8 cellular contexts compared by ENCODE assay signal in genomic region chr2:113551637-113552317, GRCh38. TPM values are rescaled to one million over a fixed set of nuclear protein-coding genes. Genes with fewer than 3 reads are reported as not detected.
DNase-seq lines count a peak whose midpoint lies in the region; ATAC-seq and TF ChIP-seq lines count a peak whose summit lies in the region.
"Not testable (repeated sequence)": the region's sequence is repeated elsewhere in the genome, so short reads cannot be mapped to it uniquely, and the experiment has no call there.

No MANE protein-coding gene starts in this region.

- H3K9ac ChIP-seq in OCI-LY3 (ENCODE audit: low read length), result not testable (repeated sequence)

- CTCF ChIA-PET in activated CD8-positive, alpha-beta T cell treated with anti-CD3 and anti-CD28 coated beads for 36 hours (lab: Charles Lee), result not testable (repeated sequence)

- not testable (repeated sequence) for H4K20me1 ChIP-seq in OCI-LY3 (ENCODE audit: insufficient read depth, low read length)

- not testable (repeated sequence) for H3K79me2 ChIP-seq in OCI-LY3 (ENCODE audit: low read length)

- 5 to 6% methylated on average over 10 to 11 of the region's 11 CpGs for WGBS in lung, 2 donors

- not testable (repeated sequence) for TF ChIP-seq CTCF in OCI-LY3 (IDR thresholded peaks at IDR 0.05; ENCODE audit: low read depth, low read length); activated CD8-positive, alpha-beta T cell treated with anti-CD3 and anti-CD28 coated beads for 36 hours (IDR thresholded peaks at IDR 0.05); lung (IDR thresholded peaks at IDR 0.05; ENCODE audit: control extremely low read depth, extremely low read depth)

- H3K4me1 ChIP-seq in OCI-LY3 (ENCODE audit: low read length); lung (ENCODE audit: control insufficient read depth in 2 of 2, insufficient read depth in 2 of 2, low read length in 2 of 2): not testable (repeated sequence)

- not testable (repeated sequence) for H3K4me1 Mint-ChIP-seq in activated CD8-positive, alpha-beta T cell treated with anti-CD3 and anti-CD28 coated beads for 36 hours (ENCODE audit: low read depth); activated naive CD8-positive, alpha-beta T cell treated with anti-CD3 and anti-CD28 coated beads, Interleukin-2, amount 50 U/mL, for 24 hours

- H3K4me2 ChIP-seq in OCI-LY3 (ENCODE audit: low read length), result peak overlapping the region; percentile 17; the same call in 1 of the 2 replicates

- not testable (repeated sequence) for H3K27me3 Mint-ChIP-seq in activated CD8-positive, alpha-beta T cell treated with anti-CD3 and anti-CD28 coated beads for 36 hours; activated naive CD8-positive, alpha-beta T cell treated with anti-CD3 and anti-CD28 coated beads, Interleukin-2, amount 50 U/mL, for 24 hours

- H3K36me3 ChIP-seq in OCI-LY3 (replicated peaks; ENCODE audit: low read depth, low read length); lung (ENCODE audit: control insufficient read depth in 2 of 2, insufficient read depth in 2 of 2, low read length in 2 of 2): not testable (repeated sequence)

- DNase-seq in activated CD8-positive, alpha-beta T cell treated with anti-CD3 and anti-CD28 coated beads for 36 hours, result peak; percentile 79
- DNase-seq in activated naive CD8-positive, alpha-beta T cell treated with anti-CD3 and anti-CD28 coated beads, Interleukin-2, amount 50 U/mL, for 24 hours, result peak; percentile 41
- DNase-seq in lung (ENCODE audit: low spot score), result not testable (repeated sequence)
- DNase-seq in stimulated activated CD8-positive, alpha-beta memory T cell treated with anti-CD3 and anti-CD28 coated beads, Interleukin-4, amount 100 ng/mL, for 4 hours (ENCODE audit: low read depth in 2 of 2, low spot score in 1 of 2), result peak; percentile 13 to 35

- H3K27ac ChIP-seq in OCI-LY3 (ENCODE audit: low read length); lung (ENCODE audit: low read depth in 1 of 2, low read length in 1 of 2): not testable (repeated sequence)

- H2AFZ ChIP-seq in OCI-LY3 (ENCODE audit: low read depth, low read length), result not testable (repeated sequence)

- peak overlapping the region; percentile 64 for H3K4me3 Mint-ChIP-seq in activated CD8-positive, alpha-beta T cell treated with anti-CD3 and anti-CD28 coated beads for 36 hours
- H3K4me3 Mint-ChIP-seq in activated naive CD8-positive, alpha-beta T cell treated with anti-CD3 and anti-CD28 coated beads, Interleukin-2, amount 50 U/mL, for 24 hours, result peak overlapping the region; percentile 70

- not testable (repeated sequence) for H3K9me3 ChIP-seq in OCI-LY3 (ENCODE audit: insufficient read depth, low read length); lung (ENCODE audit: control insufficient read depth in 2 of 2, insufficient read depth in 1 of 2, low read length in 1 of 2)

- H3K9me3 Mint-ChIP-seq in activated CD8-positive, alpha-beta T cell treated with anti-CD3 and anti-CD28 coated beads for 36 hours; activated naive CD8-positive, alpha-beta T cell treated with anti-CD3 and anti-CD28 coated beads, Interleukin-2, amount 50 U/mL, for 24 hours: not testable (repeated sequence)

- H3K27me3 ChIP-seq in OCI-LY3 (ENCODE audit: low read depth, low read length); lung (ENCODE audit: control insufficient read depth, insufficient read depth): not testable (repeated sequence)

- peak overlapping the region; percentile 81 for H3K27ac Mint-ChIP-seq in activated CD8-positive, alpha-beta T cell treated with anti-CD3 and anti-CD28 coated beads for 36 hours
- peak overlapping the region; percentile 53 for H3K27ac Mint-ChIP-seq in activated naive CD8-positive, alpha-beta T cell treated with anti-CD3 and anti-CD28 coated beads, Interleukin-2, amount 50 U/mL, for 24 hours

- POLR2A ChIA-PET in activated CD8-positive, alpha-beta T cell treated with anti-CD3 and anti-CD28 coated beads for 36 hours (lab: Charles Lee), result not testable (repeated sequence)

- intact Hi-C loops in activated CD8-positive, alpha-beta T cell treated with anti-CD3 and anti-CD28 coated beads for 36 hours (cut with micrococcal nuclease), result not testable (repeated sequence)

- H3K4me3 ChIP-seq in OCI-LY3 (ENCODE audit: low read length), result peak overlapping the region; percentile 37; the same call in 1 of the 2 replicates
- not testable (repeated sequence) for H3K4me3 ChIP-seq in lung

- peak; percentile 52 for ATAC-seq in GM18499 (IDR thresholded peaks at IDR 0.05; ENCODE audit: insufficient read depth, unreplicated experiment)
- ATAC-seq in GM21526 (IDR thresholded peaks at IDR 0.05; ENCODE audit: low FRiP score, unreplicated experiment), result peak; percentile 53
- peak; percentile 74 for ATAC-seq in HG03095 (IDR thresholded peaks at IDR 0.05; ENCODE audit: unreplicated experiment)
- ATAC-seq in activated CD8-positive, alpha-beta T cell treated with anti-CD3 and anti-CD28 coated beads for 36 hours, result peak; percentile 96
- peak; percentile 98 for ATAC-seq in activated naive CD8-positive, alpha-beta T cell treated with anti-CD3 and anti-CD28 coated beads, Interleukin-2, amount 50 U/mL, for 24 hours
- ATAC-seq in lung (ENCODE audit: insufficient read depth, low FRiP score), result peak; percentile 85

- H3K36me3 Mint-ChIP-seq in activated CD8-positive, alpha-beta T cell treated with anti-CD3 and anti-CD28 coated beads for 36 hours (ENCODE audit: low read depth); activated naive CD8-positive, alpha-beta T cell treated with anti-CD3 and anti-CD28 coated beads, Interleukin-2, amount 50 U/mL, for 24 hours (ENCODE audit: low read depth): not testable (repeated sequence)

RNA-seq across cellular contexts. Expression of gene FOXD4L1, which starts 53.3 kb away (rescaled TPM):
- total RNA-seq in activated CD8-positive, alpha-beta T cell treated with anti-CD3 and anti-CD28 coated beads for 36 hours, result under 1 TPM in 1 of 2 experiments, not detected in 1; 0.23 TPM
- under 1 TPM in 1 of 2 donors, not detected in 1; 0.34 TPM for total RNA-seq in lung
- polyA plus RNA-seq in lung, result under 1 TPM; 0.03 to 0.28 TPM
